In the genomic region with DNA sequence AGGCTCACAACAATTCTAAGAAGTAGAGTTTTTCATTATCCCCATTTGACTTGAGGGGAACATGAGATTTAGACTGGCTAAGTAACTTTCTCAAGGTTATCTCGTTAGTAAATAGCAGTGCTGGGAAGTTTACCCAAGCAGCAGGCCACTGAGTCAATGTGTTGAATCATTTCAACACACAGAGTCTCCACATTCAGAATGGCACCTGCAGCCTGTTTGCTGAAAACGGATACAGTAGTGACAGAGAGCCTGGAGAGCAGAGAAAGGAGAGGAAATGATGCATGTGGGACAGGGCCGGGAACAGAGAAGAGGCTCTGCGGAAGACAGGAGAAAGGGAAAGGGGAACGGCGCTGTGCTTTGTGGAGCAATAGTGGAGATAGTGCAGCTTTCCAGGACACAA, we compare ENCODE assay signal across 16 cellular contexts. TPM values are rescaled to one million over a fixed set of nuclear protein-coding genes. Genes with fewer than 3 reads are reported as not detected.
A peak's percentile ranks its signal among the peaks of the same experiment; 100 is the strongest.
DNase-seq lines count a peak whose midpoint lies in the region; ATAC-seq, FAIRE-seq and TF ChIP-seq lines count a peak whose summit lies in the region.
"Had no signal": no experiment of that assay in that cellular context is flagged by ENCODE, and none has a peak within 500 bp of the region (broad histone marks: within the 10 kb centered on the region; RNA-seq: fewer than 3 reads in every experiment).

No MANE protein-coding gene starts in this region.

- ATAC-seq in pancreas (peak; percentile 66 to 78 (median 76)), upper lobe of left lung (ENCODE audit: low FRiP score in 2 of 2) (no peak)
- ATAC-seq: stimulated activated naive B cell treated with anti-CD40 and anti-IgM and Interleukin-4, amounts not matched to agents 10 μg/mL and 1 μg/mL and 100 μg/mL, for 72 hours had no signal

- BruUV-seq in endothelial cell of umbilical vein (replicated peaks; lab: Mats Ljungman, UMichigan) = no TSS peak

- H3K9me1 ChIP-seq in endothelial cell of umbilical vein (replicated peaks; ENCODE audit: control insufficient read depth, extremely low read depth, insufficient read depth, low read length) = no peaks in the 10 kb centered on the region

- dilution Hi-C loops in endothelial cell of umbilical vein (cut with MboI; ENCODE audit: extremely low pct_ligation_motif_present, low sequenced_read_pairs) = no loop called here

- no peak overlapping the region for H3K4me3 ChIP-seq in endothelial cell of umbilical vein (replicated peaks in 1 of 3; ENCODE audit: insufficient read depth in 1 of 3, low read depth in 1 of 3, low read length in 3 of 3)
- no peak overlapping the region for H3K4me3 ChIP-seq in pancreas
- no peak overlapping the region for H3K4me3 ChIP-seq in upper lobe of left lung
- H3K4me3 ChIP-seq: gastrocnemius medialis, skin epidermis, uterus had no signal

- H3K9ac ChIP-seq in endothelial cell of umbilical vein (replicated peaks; ENCODE audit: extremely low read depth, insufficient read depth, low read length) = no peak overlapping the region

- 44 to 48% methylated on average over 6 of the region's 6 CpGs for WGBS in pancreas, 2 donors
- WGBS in upper lobe of left lung, 2 donors = 64% methylated on average over 6 of the region's 6 CpGs

- TF ChIP-seq EP300 in upper lobe of left lung (IDR thresholded peaks at IDR 0.05) = no peak

- DNase-seq in HCEC 1CT (peak; percentile 54), RWPE1 (ENCODE audit: low spot score) (no peak), endothelial cell of umbilical vein (ENCODE audit: low read depth, low spot score) (peak; percentile 64), pancreas (peak in 3 of 6 donors; percentile 38 to 62 (median 54)), iPS-NIHi7 (ENCODE audit: extremely low spot score) (no peak), upper lobe of left lung (no peak)
- DNase-seq in central memory CD4-positive, alpha-beta T cell = no peak
- DNase-seq in activated CD4-positive, alpha-beta T cell treated with anti-CD3 and anti-CD28 coated beads, Interleukin-2, amount 50 U/mL, for 4 hours = no peak
- DNase-seq: effector CD4-positive, alpha-beta T cell; gastrocnemius medialis; occipital lobe; stimulated activated naive B cell treated with anti-CD40 and anti-IgM and Interleukin-4, amounts not matched to agents 10 μg/mL and 1 μg/mL and 100 μg/mL, for 72 hours; uterus had no signal

- H4K20me1 ChIP-seq in endothelial cell of umbilical vein (replicated peaks; ENCODE audit: control insufficient read depth, extremely low read depth, insufficient read depth, low read length) = no peaks in the 10 kb centered on the region

- no peaks in the 10 kb centered on the region for H3K79me2 ChIP-seq in endothelial cell of umbilical vein (ENCODE audit: control insufficient read depth, insufficient read depth, low read length)

- H3K9me3 ChIP-seq in endothelial cell of umbilical vein (replicated peaks; ENCODE audit: control insufficient read depth, insufficient read depth, low read length) = no peaks in the 10 kb centered on the region
- no peaks in the 10 kb centered on the region for H3K9me3 ChIP-seq in pancreas
- H3K9me3 ChIP-seq in upper lobe of left lung = no peaks in the 10 kb centered on the region
- H3K9me3 ChIP-seq: gastrocnemius medialis, uterus had no signal

- peak overlapping the region; percentile 4 for H3K4me2 ChIP-seq in endothelial cell of umbilical vein (ENCODE audit: insufficient read depth, low read length)

- peak overlapping the region; percentile 74 for H3K27ac ChIP-seq in RWPE1
- peak overlapping the region; percentile 48 for H3K27ac ChIP-seq in endothelial cell of umbilical vein (ENCODE audit: insufficient read depth, low read depth, low read length)
- H3K27ac ChIP-seq in pancreas = peak overlapping the region in 2 of 4 donors; percentile 57 to 62
- no peak overlapping the region for H3K27ac ChIP-seq in upper lobe of left lung
- H3K27ac ChIP-seq: gastrocnemius medialis, uterus, VCaP had no signal

- intact Hi-C loops in endothelial cell of umbilical vein (cut with micrococcal nuclease) (loop anchor here (1.0 kb wide), 2 partner anchors 16 to 32 kb away; no protein-coding TSS in a partner anchor), pancreas (cut with DNase I) (no loop called here)

- FAIRE-seq in endothelial cell of umbilical vein (lab: Jason Lieb, UNC) = peak; percentile 67
- FAIRE-seq in pancreas (lab: Jason Lieb, UNC) = no peak
- FAIRE-seq: H1 had no signal

- TF ChIP-seq POLR2A in endothelial cell of umbilical vein (IDR thresholded peaks at IDR 0.05; ENCODE audit: low read depth, low read length) = no peak
- no peak for TF ChIP-seq POLR2A in upper lobe of left lung (IDR thresholded peaks at IDR 0.05)

- no peak for TF ChIP-seq CTCF in RWPE1 (conservative IDR thresholded peaks at IDR 0.05; ENCODE audit: low read depth)
- TF ChIP-seq CTCF in endothelial cell of umbilical vein (IDR thresholded peaks at IDR 0.05; ENCODE audit: extremely low read depth in 1 of 2, insufficient read depth in 1 of 2, low read depth in 1 of 2, low read length in 2 of 2) = no peak
- TF ChIP-seq CTCF in pancreas (IDR thresholded peaks at IDR 0.05) = no peak
- no peak for TF ChIP-seq CTCF in upper lobe of left lung (IDR thresholded peaks at IDR 0.05)

- H3K36me3 ChIP-seq in endothelial cell of umbilical vein (ENCODE audit: control insufficient read depth in 2 of 2, extremely low read depth in 1 of 2, insufficient read depth in 2 of 2, low read length in 2 of 2) = no peaks in the 10 kb centered on the region
- H3K36me3 ChIP-seq in pancreas = no peaks in the 10 kb centered on the region
- no peaks in the 10 kb centered on the region for H3K36me3 ChIP-seq in upper lobe of left lung
- H3K36me3 ChIP-seq: gastrocnemius medialis, uterus had no signal

- H3K27me3 ChIP-seq in endothelial cell of umbilical vein (ENCODE audit: control insufficient read depth in 2 of 2, insufficient read depth in 2 of 2, low read length in 2 of 2) = no peaks in the 10 kb centered on the region
- no peaks in the 10 kb centered on the region for H3K27me3 ChIP-seq in pancreas
- H3K27me3 ChIP-seq in upper lobe of left lung = no peaks in the 10 kb centered on the region
- H3K27me3 ChIP-seq: gastrocnemius medialis, uterus had no signal

- POLR2A ChIA-PET in RWPE1 (lab: Yijun Ruan, JAX; ENCODE audit: low non-redundant PET) (no interaction called here), endothelial cell of umbilical vein (lab: Charles Lee) (no interaction called here)

- H2AFZ ChIP-seq in endothelial cell of umbilical vein (ENCODE audit: low read depth, low read length) = peak overlapping the region; percentile 52

- H3K4me1 ChIP-seq in endothelial cell of umbilical vein (ENCODE audit: control insufficient read depth, extremely low read depth, insufficient read depth, low read length) (peaks cover 23% of the 10 kb centered on the region), pancreas (peaks cover 5 to 33% (median 7%) of the 10 kb centered on the region in 3 donors), upper lobe of left lung (peaks cover 17 to 26% (median 18%) of the 10 kb centered on the region in 4 donors)
- H3K4me1 ChIP-seq: uterus had no signal

- CTCF ChIA-PET in RWPE1 (lab: Yijun Ruan, JAX) (interaction anchor here (0.6 to 0.8 kb wide), 2 partner anchors 7 to 155 kb away, joined by 3 read pairs; no protein-coding TSS in a partner anchor), endothelial cell of umbilical vein (lab: Charles Lee) (interaction anchor here (1.2 to 1.4 kb wide), 2 partner anchors 8 to 14 kb away, joined by 4 to 5 read pairs; no protein-coding TSS in a partner anchor)

TF ChIP-seq in endothelial cell of umbilical vein, 7 proteins besides CTCF, POLR2A, EP300 and RAD21:
- TF ChIP-seq JUN (IDR thresholded peaks at IDR 0.05; ENCODE audit: borderline replicate concordance, insufficient read depth, insufficient read length, low read depth) (peak; percentile 19), GATA2 (IDR thresholded peaks at IDR 0.05; ENCODE audit: insufficient read depth, insufficient read length, low read depth, low read length) (no peak), POLR2AphosphoS5 (IDR thresholded peaks at IDR 0.05; ENCODE audit: insufficient read depth, low read depth, low read length) (no peak), FOS (IDR thresholded peaks at IDR 0.05; ENCODE audit: borderline replicate concordance, insufficient read depth, low read length) (peak; percentile 41), MYC (IDR thresholded peaks at IDR 0.05; ENCODE audit: low read depth, low read length) (no peak), EZH2 (IDR thresholded peaks at IDR 0.05; ENCODE audit: borderline replicate concordance, low read depth, low read length, severe bottlenecking) (no peak)
- TF ChIP-seq, protein P1, sequence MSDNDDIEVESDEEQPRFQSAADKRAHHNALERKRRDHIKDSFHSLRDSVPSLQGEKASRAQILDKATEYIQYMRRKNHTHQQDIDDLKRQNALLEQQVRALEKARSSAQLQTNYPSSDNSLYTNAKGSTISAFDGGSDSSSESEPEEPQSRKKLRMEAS (IDR thresholded peaks at IDR 0.05; ENCODE audit: insufficient read depth, insufficient read length) = no peak

RNA-seq across cellular contexts. Expression of a gene that starts 33.5 kb away (rescaled TPM):
- 25.3 and 25.7 TPM in 2 replicates for total RNA-seq in endothelial cell of umbilical vein
- 12.8 and 14.9 TPM in 2 replicates for polyA plus RNA-seq in endothelial cell of umbilical vein
- 10.2 and 10.4 TPM in 2 replicates for polyA plus RNA-seq in endothelial cell of umbilical vein (2011; cell fraction: cytosol; rRNA removed)
- 60.3 and 64.0 TPM in 2 replicates for polyA plus RNA-seq in endothelial cell of umbilical vein (2011; cell fraction: nucleus; rRNA removed)
- polyA plus RNA-seq in endothelial cell of umbilical vein (2012) = 12.8 and 15.4 TPM in 2 replicates
- 50.4 and 51.5 TPM in 2 replicates for polyA minus RNA-seq in endothelial cell of umbilical vein
- polyA minus RNA-seq in endothelial cell of umbilical vein (2011; cell fraction: cytosol; rRNA and poly(A)+ RNA removed) = 13.3 TPM
- 52.0 and 72.2 TPM in 2 replicates for polyA minus RNA-seq in endothelial cell of umbilical vein (2011; cell fraction: nucleus; rRNA and poly(A)+ RNA removed)
- 10 to 100 TPM in 1 of 6 donors, 1 to 10 TPM in 5; 5.8 to 12.9 (median 6.2) TPM for total RNA-seq in pancreas
- 1 to 10 TPM; 3.6 to 6.6 TPM for polyA plus RNA-seq in pancreas
- total RNA-seq in upper lobe of left lung = 10 to 100 TPM; 10.5 to 22.3 (median 15.7) TPM

Comparison
In these comparisons a context has a peak if more than half of its experiments do, and no peak if none do; other contexts are left out.
1. DNase-seq: peak in HCEC 1CT (single experiment) and endothelial cell of umbilical vein (single experiment); none in RWPE1 (single experiment), iPS-NIHi7 (single experiment), central memory CD4-positive, alpha-beta T cell (single experiment), upper lobe of left lung (0 of 2) and activated CD4-positive, alpha-beta T cell treated with anti-CD3 and anti-CD28 coated beads, Interleukin-2, amount 50 U/mL, for 4 hours (0 of 2).
2. H3K27ac ChIP-seq: peak in RWPE1 (single experiment) and endothelial cell of umbilical vein (single experiment); none in upper lobe of left lung (0 of 4).
3. ATAC-seq: peak in pancreas (4 of 4); none in upper lobe of left lung (0 of 2).